ENCODE assay signal across 25 cellular contexts in genomic region chr5:170882345-170882744, GRCh38.
"Had no signal": no experiment of that assay in that cellular context is flagged by ENCODE, and none has a peak within 500 bp of the region (broad histone marks: within the 10 kb centered on the region; RNA-seq: fewer than 3 reads in every experiment).

No MANE protein-coding gene starts in this region.

- H3K4me3 ChIP-seq: coronary artery, dorsolateral prefrontal cortex, esophagus squamous epithelium, gastrocnemius medialis, heart right ventricle, left lung, lower lobe of right lung, mucosa of descending colon had no signal

- H3K27me3 ChIP-seq: dorsolateral prefrontal cortex, esophagus squamous epithelium, gastrocnemius medialis, heart right ventricle, left lung had no signal

- FAIRE-seq: endothelial cell of umbilical vein, islet of Langerhans, keratinocyte had no signal

- H3K36me3 ChIP-seq: esophagus squamous epithelium, gastrocnemius medialis, left lung, lower lobe of right lung had no signal

- DNase-seq: dermis blood vessel endothelial cell; dorsolateral prefrontal cortex; effector CD4-positive, alpha-beta T cell; effector memory CD4-positive, alpha-beta T cell; erythroblast; esophagus squamous epithelium; foreskin fibroblast; foreskin melanocyte; gastrocnemius medialis; glutamatergic neuron; head of caudate nucleus; heart right ventricle; hippocampal formation; left cardiac atrium; left lung; left ventricle myocardium superior; lower lobe of right lung; mesenchymal stem cell; mucosa of descending colon; naive B cell had no signal

- ATAC-seq: esophagus mucosa, gastrocnemius medialis, heart right ventricle, left cardiac atrium, left lung, left ventricle myocardium superior, lower lobe of right lung, mucosa of descending colon had no signal
